ENCODE assay signal across 1 cellular context in the genomic region with DNA sequence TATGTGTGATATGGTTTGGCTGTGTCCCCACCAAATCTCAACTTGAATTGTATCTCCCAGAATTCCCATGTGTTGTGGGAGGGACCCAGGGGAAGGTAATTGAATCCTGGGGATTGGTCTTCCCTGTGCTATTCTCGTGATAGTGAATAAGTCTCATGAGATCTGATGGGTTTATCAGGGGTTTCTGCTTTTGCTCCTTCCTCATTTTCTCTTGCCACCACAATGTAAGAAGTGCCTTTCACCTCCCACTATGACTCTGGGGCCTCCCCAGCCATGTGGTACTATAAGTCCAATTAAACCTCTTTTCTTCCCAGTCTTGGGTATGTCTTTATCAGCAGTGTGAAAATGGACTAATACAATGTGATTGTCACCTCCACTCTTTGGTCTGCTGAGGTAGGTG. TPM values are rescaled to one million over a fixed set of nuclear protein-coding genes. Genes with fewer than 3 reads are reported as not detected.
"Had no signal": no experiment of that assay in that cellular context is flagged by ENCODE, and none has a peak within 500 bp of the region (broad histone marks: within the 10 kb centered on the region; RNA-seq: fewer than 3 reads in every experiment).

No MANE protein-coding gene starts in this region.

RNA-seq across cellular contexts. Expression of a gene that starts 30.0 kb away (rescaled TPM):
- polyA plus RNA-seq: neural cell had no signal
